In genomic region chr2:69789762-69790600, GRCh38 we compare ENCODE assay signal across 8 cellular contexts. TPM values are rescaled to one million over a fixed set of nuclear protein-coding genes. Genes with fewer than 3 reads are reported as not detected.
DNase-seq lines count a peak whose midpoint lies in the region; ATAC-seq and TF ChIP-seq lines count a peak whose summit lies in the region.

No MANE protein-coding gene starts in this region.

- H3K9me2 ChIP-seq in PC-9 (ENCODE audit: insufficient read depth) = no peaks in the 10 kb centered on the region

- CTCF ChIA-PET in PC-9 (lab: Charles Lee) = interaction anchor here (0.6 kb wide), 1 partner anchor 827 kb away, joined by 3 read pairs; no protein-coding TSS in a partner anchor

- H2BK120ac ChIP-seq in neuronal stem cell (ENCODE audit: low read depth, low read length) = no peak overlapping the region

- H3K79me1 ChIP-seq in neuronal stem cell (ENCODE audit: low read depth, low read length) = no peaks in the 10 kb centered on the region

- TF ChIP-seq CTCF in coronary artery (IDR thresholded peaks at IDR 0.05) (no peak), PC-9 (conservative IDR thresholded peaks at IDR 0.05) (no peak)

- no TSS peak for BruUV-seq in PC-9 (replicated peaks; lab: Mats Ljungman, UMichigan)

- no peak overlapping the region for H3K23ac ChIP-seq in neuronal stem cell (ENCODE audit: low read depth, low read length, poor library complexity)

- H2AK5ac ChIP-seq in neuronal stem cell (ENCODE audit: low read depth, low read length) = no peak overlapping the region

- intact Hi-C loops in PC-9 (cut with micrococcal nuclease; ENCODE audit: unreplicated experiment) = no loop called here

- peak overlapping the region; percentile 78 for H2AFZ ChIP-seq in neuronal stem cell (ENCODE audit: low read length)
- H2AFZ ChIP-seq in PC-9 = no peak overlapping the region

- H3K9ac ChIP-seq in neuronal stem cell (ENCODE audit: low read depth, low read length, poor library complexity) = no peak overlapping the region

- peaks cover 11% of the 10 kb centered on the region; the same call in 1 of the 2 replicates for H3F3A ChIP-seq in PC-9 (ENCODE audit: insufficient read depth, low read depth)

- WGBS in neuronal stem cell (ENCODE audit: extremely low coverage in 2 of 2, insufficient read length in 2 of 2, insufficient replicate concordance in 1 of 2), 2 donors = no CpG with 5 or more reads among the region's 7 CpGs

- no peak overlapping the region for H3K14ac ChIP-seq in neuronal stem cell (ENCODE audit: low read length)

- H3K4ac ChIP-seq in neuronal stem cell (ENCODE audit: low read length) = no peak overlapping the region

- no peaks in the 10 kb centered on the region for H3K36me3 ChIP-seq in neuronal stem cell (replicated peaks in 1 of 2; ENCODE audit: control insufficient read depth in 2 of 2, insufficient read depth in 2 of 2, low read length in 2 of 2)
- no peaks in the 10 kb centered on the region; the same call in 1 of the 2 replicates for H3K36me3 ChIP-seq in PC-9 (ENCODE audit: low read depth)

- POLR2A ChIA-PET in PC-9 (lab: Charles Lee; ENCODE audit: unreplicated experiment) = interaction anchor here (0.5 kb wide), 1 partner anchor 34 kb away, joined by 3 read pairs; no protein-coding TSS in a partner anchor

- no peak overlapping the region for H2BK5ac ChIP-seq in neuronal stem cell (ENCODE audit: low read length)

- H4K91ac ChIP-seq in neuronal stem cell (ENCODE audit: low read depth, low read length, poor library complexity) = no peak overlapping the region

- H2BK12ac ChIP-seq in neuronal stem cell (ENCODE audit: low read length) = no peak overlapping the region

- ATAC-seq in GM19452 (IDR thresholded peaks at IDR 0.05; ENCODE audit: unreplicated experiment) (peak; percentile 54), HG03460 (IDR thresholded peaks at IDR 0.05; ENCODE audit: unreplicated experiment) (peak; percentile 39)

- no peak overlapping the region for H3K18ac ChIP-seq in neuronal stem cell (ENCODE audit: low read length)

- H4K8ac ChIP-seq in neuronal stem cell (ENCODE audit: low read depth, low read length) = no peak overlapping the region

- H3K4me3 ChIP-seq in coronary artery (peak overlapping the region; percentile 21), neuronal stem cell (ENCODE audit: low read length in 2 of 2) (no peak overlapping the region), PC-9 (no peak overlapping the region)

- H3K27ac ChIP-seq in coronary artery (peak overlapping the region; percentile 68 to 89), neuronal stem cell (replicated peaks; ENCODE audit: low read length) (no peak overlapping the region), PC-9 (no peak overlapping the region)

- H3K4me2 ChIP-seq in neuronal stem cell (ENCODE audit: insufficient read depth, low read length, poor library complexity, severe bottlenecking) = no peak overlapping the region
- H3K4me2 ChIP-seq in PC-9 = no peak overlapping the region

- no peaks in the 10 kb centered on the region for H3K9me3 ChIP-seq in neuronal stem cell (replicated peaks in 1 of 2; ENCODE audit: control insufficient read depth in 2 of 2, insufficient read depth in 1 of 2, low read depth in 1 of 2, low read length in 2 of 2)
- no peaks in the 10 kb centered on the region for H3K9me3 ChIP-seq in PC-9 (ENCODE audit: insufficient read depth, low read depth)

- no peaks in the 10 kb centered on the region for H3K79me2 ChIP-seq in PC-9 (ENCODE audit: low read depth)

- DNase-seq in coronary artery (ENCODE audit: low spot score) (no peak), neuronal stem cell (ENCODE audit: low spot score) (no peak), NCI-H69 (lab: John Stamatoyannopoulos, UW) (no peak), HT-29 (ENCODE audit: low spot score) (no peak), NCI-H146 (lab: John Stamatoyannopoulos, UW) (no peak), PC-9 (no peak)

- peaks cover 0 to 7% (median 0%) of the 10 kb centered on the region in 3 experiments for H3K27me3 ChIP-seq in neuronal stem cell (ENCODE audit: control insufficient read depth in 3 of 3, insufficient read depth in 3 of 3, low read depth in 1 of 3, low read length in 3 of 3)
- no peaks in the 10 kb centered on the region for H3K27me3 ChIP-seq in PC-9 (ENCODE audit: insufficient read depth, low read depth)

- H3K4me1 ChIP-seq in neuronal stem cell (ENCODE audit: control insufficient read depth in 2 of 2, insufficient read depth in 1 of 2, low read depth in 1 of 2, low read length in 2 of 2) (peaks cover 6 to 18% of the 10 kb centered on the region in 2 donors), PC-9 (replicated peaks; ENCODE audit: insufficient read depth) (no peaks in the 10 kb centered on the region)

- H2BK15ac ChIP-seq in neuronal stem cell (ENCODE audit: low read length) = no peak overlapping the region

- H4K20me1 ChIP-seq in PC-9 (ENCODE audit: insufficient read depth) = no peaks in the 10 kb centered on the region

RNA-seq across cellular contexts. Expression of gene GMCL1, which starts 39.5 kb away (rescaled TPM):
- 25.9 TPM for polyA plus RNA-seq in neuronal stem cell (2013, experiment 1 of 2)
- polyA plus RNA-seq in neuronal stem cell (2013, experiment 2 of 2) = 31.8 TPM
- 21.5 and 25.8 TPM in 2 replicates for total RNA-seq in HT-29 (2014; rRNA removed; shearing (Covaris generic))
- total RNA-seq in PC-9 (2021) = 15.1 and 17.4 TPM in 2 replicates

RNA-seq across cellular contexts. Expression of gene ANXA4, which starts 48.0 kb away (rescaled TPM):
- polyA plus RNA-seq in neuronal stem cell (2013, experiment 1 of 2) = 6.2 TPM
- 6.6 TPM for polyA plus RNA-seq in neuronal stem cell (2013, experiment 2 of 2)
- total RNA-seq in HT-29 (2014; rRNA removed; shearing (Covaris generic)) = 460 and 510 TPM in 2 replicates
- 82.9 and 109 TPM in 2 replicates for total RNA-seq in PC-9 (2021)

Comparison
In these comparisons a context has a peak if more than half of its experiments do, and no peak if none do; other contexts are left out.
1. H3K27ac ChIP-seq: peak in coronary artery (2 of 2); none in neuronal stem cell (single experiment) and PC-9 (single experiment).